24 cellular contexts compared by ENCODE assay signal in the genomic region with DNA sequence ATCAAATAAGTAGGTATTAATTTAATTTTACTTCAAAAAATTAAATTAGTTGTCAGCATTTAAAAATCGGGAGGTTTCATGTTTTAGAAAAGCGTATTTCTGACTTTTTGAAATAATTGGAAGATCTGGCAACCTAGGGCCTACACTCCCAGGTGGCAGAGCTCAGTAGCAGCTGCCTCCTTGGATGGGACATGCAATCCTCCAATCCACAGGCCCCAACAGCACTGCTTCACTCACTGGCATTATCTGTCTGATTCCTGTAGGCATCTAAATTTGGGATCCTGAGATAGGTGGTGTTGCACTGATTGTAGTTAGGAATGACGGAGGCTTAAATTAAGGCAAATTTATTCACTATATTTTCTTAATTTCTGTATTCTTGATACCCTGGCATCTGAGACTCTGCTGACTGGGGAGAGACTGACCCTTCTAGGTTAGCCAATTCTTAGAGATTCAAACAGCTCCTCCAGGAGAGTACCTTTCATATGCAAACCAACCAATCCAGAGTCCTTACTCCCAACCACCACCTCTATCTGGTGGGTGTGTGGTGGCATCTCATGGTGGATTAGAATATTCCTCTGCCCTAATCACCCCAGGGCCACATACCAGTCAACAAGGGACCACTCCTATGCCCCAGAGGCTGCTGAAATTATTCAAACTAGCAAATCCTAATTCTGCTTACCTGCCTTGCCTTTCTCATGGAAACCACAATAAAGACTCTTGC.
"Had no signal": no experiment of that assay in that cellular context is flagged by ENCODE, and none has a peak within 500 bp of the region (broad histone marks: within the 10 kb centered on the region; RNA-seq: fewer than 3 reads in every experiment).

No MANE protein-coding gene starts in this region.

- H3K27me3 ChIP-seq: left lung, neural progenitor cell, right atrium auricular region, thyroid gland, vagina had no signal

- H3K9me3 ChIP-seq: left lung, prostate gland, right atrium auricular region, stomach, thyroid gland, vagina had no signal

- H3K36me3 ChIP-seq: left lung, neural progenitor cell, prostate gland, right atrium auricular region, stomach, thyroid gland, vagina had no signal

- H3K4me1 ChIP-seq: left lung, neural progenitor cell, parathyroid adenoma, prostate gland, right atrium auricular region, thyroid gland, vagina had no signal

- H3K4me3 ChIP-seq: left lung, neural progenitor cell, prostate gland, right atrium auricular region, smooth muscle cell, stomach, thyroid gland, vagina had no signal

- H3K27ac ChIP-seq: left lung, neural progenitor cell, parathyroid adenoma, prostate gland, right atrium auricular region, stomach, thyroid gland, vagina had no signal

- H3K36me3 Mint-ChIP-seq: naive thymus-derived CD4-positive, alpha-beta T cell; neural progenitor cell had no signal

- H3K27ac Mint-ChIP-seq: effector memory CD8-positive, alpha-beta T cell; naive thymus-derived CD4-positive, alpha-beta T cell; nephron; neural progenitor cell had no signal

- DNase-seq: cortex of kidney; effector memory CD8-positive, alpha-beta T cell; hypothalamus; left cardiac atrium; left lung; mesenchymal stem cell; midbrain; naive thymus-derived CD4-positive, alpha-beta T cell; stimulated activated CD4-positive, alpha-beta T cell treated with anti-CD3 and anti-CD28 coated beads, Interleukin-12 subunit alpha, Interleukin-12 subunit beta, amount 100 ng/mL, for 4 hours; stimulated activated CD4-positive, alpha-beta T cell treated with anti-CD3 and anti-CD28 coated beads, Interleukin-1b, Interleukin-23, amount 100 ng/mL, for 48 hours; stimulated activated CD4-positive, alpha-beta T cell treated with anti-CD3 and anti-CD28 coated beads, Interleukin-4, amount 100 ng/mL, for 1 hour; stimulated activated CD8-positive, alpha-beta memory T cell treated with anti-CD3 and anti-CD28 coated beads, Interleukin-4, amount 100 ng/mL, for 48 hours; stimulated activated naive CD4-positive, alpha-beta T cell; stomach; thyroid gland; trophoblast cell had no signal

- H3K4me3 Mint-ChIP-seq: effector memory CD8-positive, alpha-beta T cell; naive thymus-derived CD4-positive, alpha-beta T cell; nephron; neural progenitor cell had no signal

- ATAC-seq: effector memory CD8-positive, alpha-beta T cell; left cardiac atrium; left lung; naive thymus-derived CD4-positive, alpha-beta T cell; sciatic nerve had no signal

- H3K4me1 Mint-ChIP-seq: naive thymus-derived CD4-positive, alpha-beta T cell; nephron; neural progenitor cell had no signal

- H3K9me3 Mint-ChIP-seq: effector memory CD8-positive, alpha-beta T cell; naive thymus-derived CD4-positive, alpha-beta T cell; nephron; neural progenitor cell had no signal
